In genomic region chr5:5954199-5954598, GRCh38 we compare ENCODE assay signal across 21 cellular contexts.
"Had no signal": no experiment of that assay in that cellular context is flagged by ENCODE, and none has a peak within 500 bp of the region (broad histone marks: within the 10 kb centered on the region; RNA-seq: fewer than 3 reads in every experiment).

No MANE protein-coding gene starts in this region.

- H3K27ac Mint-ChIP-seq: activated CD4-positive, alpha-beta memory T cell treated with anti-CD3 and anti-CD28 coated beads, Interleukin-2, amount 10 ng/mL, durations not matched to agents 7 days and 5 days; activated CD4-positive, alpha-beta T cell treated with anti-CD3 and anti-CD28 coated beads, Interleukin-2, amount 10 ng/mL, durations not matched to agents 7 days and 5 days; activated naive CD8-positive, alpha-beta T cell treated with anti-CD3 and anti-CD28 coated beads, Interleukin-2, amount 10 ng/mL, durations not matched to agents 7 days and 5 days had no signal

- DNase-seq: activated CD4-positive, alpha-beta memory T cell treated with anti-CD3 and anti-CD28 coated beads, Interleukin-2, amount 10 ng/mL, durations not matched to agents 7 days and 5 days; activated CD4-positive, alpha-beta T cell treated with anti-CD3 and anti-CD28 coated beads, Interleukin-2, amount 10 ng/mL, durations not matched to agents 7 days and 5 days; activated CD4-positive, CD25-positive, alpha-beta regulatory T cell; activated naive CD4-positive, alpha-beta T cell treated with anti-CD3 and anti-CD28 coated beads, Interleukin-2, amount 50 U/mL, for 16 hours; activated naive CD8-positive, alpha-beta T cell treated with anti-CD3 and anti-CD28 coated beads, Interleukin-2, amount 10 ng/mL, durations not matched to agents 7 days and 5 days; adrenal gland; anterior cingulate cortex; caudate nucleus; MG63; MV-4-11; NCI-H1417 treated with DMSO at 0.1 percent for 48 hours; NCI-H1694; NCI-H2029; NCI-H2171 treated with DMSO at 0.1 percent for 48 hours; NCI-H226; NCI-H69; RPMI8226; T-helper 1 cell had no signal

- H3K4me3 ChIP-seq: adrenal gland, breast epithelium, MG63, SK-N-MC had no signal

- H3K4me1 Mint-ChIP-seq: activated CD4-positive, alpha-beta memory T cell treated with anti-CD3 and anti-CD28 coated beads, Interleukin-2, amount 10 ng/mL, durations not matched to agents 7 days and 5 days; activated CD4-positive, alpha-beta T cell treated with anti-CD3 and anti-CD28 coated beads, Interleukin-2, amount 10 ng/mL, durations not matched to agents 7 days and 5 days; activated naive CD8-positive, alpha-beta T cell treated with anti-CD3 and anti-CD28 coated beads, Interleukin-2, amount 10 ng/mL, durations not matched to agents 7 days and 5 days had no signal

- H3K27me3 Mint-ChIP-seq: activated CD4-positive, alpha-beta memory T cell treated with anti-CD3 and anti-CD28 coated beads, Interleukin-2, amount 10 ng/mL, durations not matched to agents 7 days and 5 days; activated CD4-positive, alpha-beta T cell treated with anti-CD3 and anti-CD28 coated beads, Interleukin-2, amount 10 ng/mL, durations not matched to agents 7 days and 5 days; activated naive CD8-positive, alpha-beta T cell treated with anti-CD3 and anti-CD28 coated beads, Interleukin-2, amount 10 ng/mL, durations not matched to agents 7 days and 5 days had no signal

- H3K9me3 Mint-ChIP-seq: activated CD4-positive, alpha-beta memory T cell treated with anti-CD3 and anti-CD28 coated beads, Interleukin-2, amount 10 ng/mL, durations not matched to agents 7 days and 5 days; activated CD4-positive, alpha-beta T cell treated with anti-CD3 and anti-CD28 coated beads, Interleukin-2, amount 10 ng/mL, durations not matched to agents 7 days and 5 days; activated naive CD8-positive, alpha-beta T cell treated with anti-CD3 and anti-CD28 coated beads, Interleukin-2, amount 10 ng/mL, durations not matched to agents 7 days and 5 days had no signal

- H3K36me3 Mint-ChIP-seq: activated naive CD8-positive, alpha-beta T cell treated with anti-CD3 and anti-CD28 coated beads, Interleukin-2, amount 10 ng/mL, durations not matched to agents 7 days and 5 days had no signal

- H3K27ac ChIP-seq: adrenal gland, breast epithelium, SK-N-MC, VCaP had no signal

- H3K4me3 Mint-ChIP-seq: activated CD4-positive, alpha-beta memory T cell treated with anti-CD3 and anti-CD28 coated beads, Interleukin-2, amount 10 ng/mL, durations not matched to agents 7 days and 5 days; activated CD4-positive, alpha-beta T cell treated with anti-CD3 and anti-CD28 coated beads, Interleukin-2, amount 10 ng/mL, durations not matched to agents 7 days and 5 days; activated naive CD8-positive, alpha-beta T cell treated with anti-CD3 and anti-CD28 coated beads, Interleukin-2, amount 10 ng/mL, durations not matched to agents 7 days and 5 days had no signal

- H3K27me3 ChIP-seq: adrenal gland, breast epithelium had no signal

- H3K4me1 ChIP-seq: adrenal gland, breast epithelium had no signal

- H3K9me3 ChIP-seq: adrenal gland, breast epithelium, MG63 had no signal

- H3K36me3 ChIP-seq: adrenal gland, breast epithelium, MG63 had no signal
